ENCODE assay signal across 8 cellular contexts in the genomic region with DNA sequence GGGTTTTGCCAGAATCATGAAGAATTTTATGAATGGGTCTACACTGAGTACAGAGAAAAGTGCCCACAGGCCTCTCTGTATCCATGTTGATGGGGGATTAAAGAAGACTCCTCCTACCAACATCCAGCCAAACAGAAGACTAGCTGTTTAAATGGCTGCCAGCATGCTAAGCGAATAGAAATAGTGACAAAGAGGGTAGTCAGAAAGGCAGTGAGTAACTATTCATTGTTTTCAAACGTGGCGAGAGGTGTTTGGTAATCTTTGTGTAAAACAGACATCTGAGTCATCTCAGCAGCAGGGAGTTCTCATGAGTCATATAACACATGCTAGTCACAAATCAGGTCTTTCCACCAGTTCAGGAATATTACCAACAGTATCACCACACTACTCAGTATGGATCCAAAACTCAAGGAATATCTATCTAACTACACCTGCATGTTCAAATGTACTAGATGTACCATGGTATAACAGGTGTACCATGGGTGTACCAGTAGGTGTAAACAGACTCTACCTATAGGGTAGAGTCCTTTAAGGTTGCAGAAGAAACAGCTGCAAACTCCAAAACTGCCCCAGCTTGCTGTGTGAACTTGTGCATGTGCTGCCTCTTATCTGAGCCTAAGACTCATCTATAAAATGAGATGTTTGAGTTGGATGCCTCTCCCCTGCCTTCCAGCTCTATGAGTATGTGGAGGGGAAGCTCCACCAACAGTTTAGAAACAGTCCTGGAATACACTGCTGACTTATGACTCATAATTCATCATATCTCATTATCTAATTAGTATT.
A peak's percentile ranks its signal among the peaks of the same experiment; 100 is the strongest.
DNase-seq lines count a peak whose midpoint lies in the region; ATAC-seq and TF ChIP-seq lines count a peak whose summit lies in the region.

No MANE protein-coding gene starts in this region.

- no peak for DNase-seq in activated naive CD8-positive, alpha-beta T cell treated with anti-CD3 and anti-CD28 coated beads for 36 hours
- DNase-seq in T-helper 17 cell (no peak), glomerular visceral epithelial cell (ENCODE audit: extremely low spot score) (peak; percentile 81), WTC11 (ENCODE audit: low spot score) (no peak)

- H3K4me3 ChIP-seq in urinary bladder (ENCODE audit: low read depth, low read length), result no peak overlapping the region

- no peaks in the 10 kb centered on the region for H3K27me3 Mint-ChIP-seq in activated naive CD8-positive, alpha-beta T cell
- H3K27me3 Mint-ChIP-seq in activated naive CD8-positive, alpha-beta T cell treated with anti-CD3 and anti-CD28 coated beads for 36 hours, result no peaks in the 10 kb centered on the region
- H3K27me3 Mint-ChIP-seq in T-helper 17 cell, result no peaks in the 10 kb centered on the region
- H3K27me3 Mint-ChIP-seq in WTC11 (ENCODE audit: low read depth), result peaks cover 20% of the 10 kb centered on the region

- 52% methylated on average over 3 of the region's 3 CpGs for WGBS in urinary bladder

- peak overlapping the region; percentile 1 for H3K27ac ChIP-seq in urinary bladder (ENCODE audit: low read depth)

- POLR2A ChIA-PET in WTC11 (lab: Charles Lee), result no interaction called here

- TF ChIP-seq CTCF in WTC11 (IDR thresholded peaks at IDR 0.05), result no peak

- no peaks in the 10 kb centered on the region for H3K4me1 ChIP-seq in urinary bladder (ENCODE audit: insufficient read depth)

- H3K4me1 Mint-ChIP-seq in activated naive CD8-positive, alpha-beta T cell (ENCODE audit: low read depth), result peaks cover 33% of the 10 kb centered on the region
- peaks cover 23% of the 10 kb centered on the region for H3K4me1 Mint-ChIP-seq in activated naive CD8-positive, alpha-beta T cell treated with anti-CD3 and anti-CD28 coated beads for 36 hours
- H3K4me1 Mint-ChIP-seq in T-helper 17 cell (peaks cover 2% of the 10 kb centered on the region), WTC11 (no peaks in the 10 kb centered on the region)

- no peak overlapping the region for H3K4me3 Mint-ChIP-seq in activated naive CD8-positive, alpha-beta T cell
- H3K4me3 Mint-ChIP-seq in activated naive CD8-positive, alpha-beta T cell treated with anti-CD3 and anti-CD28 coated beads for 36 hours, result no peak overlapping the region
- no peak overlapping the region for H3K4me3 Mint-ChIP-seq in T-helper 17 cell
- no peak overlapping the region for H3K4me3 Mint-ChIP-seq in WTC11

- peaks cover 4% of the 10 kb centered on the region for H3K36me3 Mint-ChIP-seq in activated naive CD8-positive, alpha-beta T cell
- peaks cover 1% of the 10 kb centered on the region for H3K36me3 Mint-ChIP-seq in activated naive CD8-positive, alpha-beta T cell treated with anti-CD3 and anti-CD28 coated beads for 36 hours
- H3K36me3 Mint-ChIP-seq in T-helper 17 cell (ENCODE audit: low read depth) (peaks cover 2% of the 10 kb centered on the region), WTC11 (peaks cover 5% of the 10 kb centered on the region; the same call in 1 of the 2 replicates)

- H3K36me3 ChIP-seq in urinary bladder (ENCODE audit: insufficient read depth), result no peaks in the 10 kb centered on the region

- CTCF ChIA-PET in WTC11 (lab: Charles Lee), result no interaction called here

- peaks cover 5% of the 10 kb centered on the region for H3K9me3 Mint-ChIP-seq in activated naive CD8-positive, alpha-beta T cell (ENCODE audit: low read depth)
- H3K9me3 Mint-ChIP-seq in activated naive CD8-positive, alpha-beta T cell treated with anti-CD3 and anti-CD28 coated beads for 36 hours, result peaks cover 5% of the 10 kb centered on the region
- peaks cover 13% of the 10 kb centered on the region for H3K9me3 Mint-ChIP-seq in WTC11

- no peaks in the 10 kb centered on the region for H3K9me3 ChIP-seq in T-helper 17 cell (ENCODE audit: control insufficient read depth, low read length, poor library complexity, severe bottlenecking)

- peak overlapping the region; percentile 54 for H3K27ac Mint-ChIP-seq in activated naive CD8-positive, alpha-beta T cell
- no peak overlapping the region for H3K27ac Mint-ChIP-seq in activated naive CD8-positive, alpha-beta T cell treated with anti-CD3 and anti-CD28 coated beads for 36 hours
- H3K27ac Mint-ChIP-seq in T-helper 17 cell, result no peak overlapping the region
- H3K27ac Mint-ChIP-seq in WTC11, result no peak overlapping the region

- ATAC-seq in T-helper 17 cell (peak; percentile 20), WTC11 (no peak), HG02973 (IDR thresholded peaks at IDR 0.05; ENCODE audit: unreplicated experiment) (no peak), GM19395 (IDR thresholded peaks at IDR 0.05; ENCODE audit: unreplicated experiment) (no peak)

TF ChIP-seq in WTC11, 78 proteins besides CTCF, POLR2A, EP300 and RAD21:
- TF ChIP-seq, protein P1, sequence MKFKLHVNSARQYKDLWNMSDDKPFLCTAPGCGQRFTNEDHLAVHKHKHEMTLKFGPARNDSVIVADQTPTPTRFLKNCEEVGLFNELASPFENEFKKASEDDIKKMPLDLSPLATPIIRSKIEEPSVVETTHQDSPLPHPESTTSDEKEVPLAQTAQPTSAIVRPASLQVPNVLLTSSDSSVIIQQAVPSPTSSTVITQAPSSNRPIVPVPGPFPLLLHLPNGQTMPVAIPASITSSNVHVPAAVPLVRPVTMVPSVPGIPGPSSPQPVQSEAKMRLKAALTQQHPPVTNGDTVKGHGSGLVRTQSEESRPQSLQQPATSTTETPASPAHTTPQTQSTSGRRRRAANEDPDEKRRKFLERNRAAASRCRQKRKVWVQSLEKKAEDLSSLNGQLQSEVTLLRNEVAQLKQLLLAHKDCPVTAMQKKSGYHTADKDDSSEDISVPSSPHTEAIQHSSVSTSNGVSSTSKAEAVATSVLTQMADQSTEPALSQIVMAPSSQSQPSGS (CRISPR knock-in tag; IDR thresholded peaks at IDR 0.05; ENCODE audit: borderline replicate concordance, low read depth), result no peak
- TF ChIP-seq ELF4 (CRISPR knock-in tag; IDR thresholded peaks at IDR 0.05; ENCODE audit: low read depth) (no peak), MYBL2 (CRISPR knock-in tag; IDR thresholded peaks at IDR 0.05) (no peak), OVOL2 (CRISPR knock-in tag; IDR thresholded peaks at IDR 0.05; ENCODE audit: borderline replicate concordance) (no peak), RELA (CRISPR knock-in tag; IDR thresholded peaks at IDR 0.05; ENCODE audit: borderline replicate concordance) (no peak)
- TF ChIP-seq, protein P2, sequence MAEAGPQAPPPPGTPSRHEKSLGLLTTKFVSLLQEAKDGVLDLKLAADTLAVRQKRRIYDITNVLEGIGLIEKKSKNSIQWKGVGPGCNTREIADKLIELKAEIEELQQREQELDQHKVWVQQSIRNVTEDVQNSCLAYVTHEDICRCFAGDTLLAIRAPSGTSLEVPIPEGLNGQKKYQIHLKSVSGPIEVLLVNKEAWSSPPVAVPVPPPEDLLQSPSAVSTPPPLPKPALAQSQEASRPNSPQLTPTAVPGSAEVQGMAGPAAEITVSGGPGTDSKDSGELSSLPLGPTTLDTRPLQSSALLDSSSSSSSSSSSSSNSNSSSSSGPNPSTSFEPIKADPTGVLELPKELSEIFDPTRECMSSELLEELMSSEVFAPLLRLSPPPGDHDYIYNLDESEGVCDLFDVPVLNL (CRISPR knock-in tag; IDR thresholded peaks at IDR 0.05; ENCODE audit: borderline replicate concordance, low read depth), result no peak
- TF ChIP-seq, protein P3, sequence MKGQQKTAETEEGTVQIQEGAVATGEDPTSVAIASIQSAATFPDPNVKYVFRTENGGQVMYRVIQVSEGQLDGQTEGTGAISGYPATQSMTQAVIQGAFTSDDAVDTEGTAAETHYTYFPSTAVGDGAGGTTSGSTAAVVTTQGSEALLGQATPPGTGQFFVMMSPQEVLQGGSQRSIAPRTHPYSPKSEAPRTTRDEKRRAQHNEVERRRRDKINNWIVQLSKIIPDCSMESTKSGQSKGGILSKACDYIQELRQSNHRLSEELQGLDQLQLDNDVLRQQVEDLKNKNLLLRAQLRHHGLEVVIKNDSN (CRISPR knock-in tag; IDR thresholded peaks at IDR 0.05), result no peak
